ENCODE assay signal across 1 cellular context in genomic region chr4:137998666-137999429, GRCh38.
TF ChIP-seq lines count a peak whose summit lies in the region.

No MANE protein-coding gene starts in this region.

TF ChIP-seq in IMR-90, 13 proteins besides CTCF, POLR2A, EP300 and RAD21:
- TF ChIP-seq MXI1 (IDR thresholded peaks at IDR 0.05; ENCODE audit: borderline replicate concordance, low read depth, low read length) (no peak), SMC3 (IDR thresholded peaks at IDR 0.05; ENCODE audit: low read depth, low read length) (no peak), ELK1 (IDR thresholded peaks at IDR 0.05; ENCODE audit: borderline replicate concordance, low read depth, low read length) (no peak), RCOR1 (IDR thresholded peaks at IDR 0.05; ENCODE audit: insufficient replicate concordance, low read length) (no peak), CEBPB (IDR thresholded peaks at IDR 0.05; ENCODE audit: low read depth, low read length) (no peak), MAFK (IDR thresholded peaks at IDR 0.05; ENCODE audit: low read depth, low read length) (no peak), MAZ (IDR thresholded peaks at IDR 0.05; ENCODE audit: borderline replicate concordance, low read depth, low read length) (no peak), USF2 (IDR thresholded peaks at IDR 0.05; ENCODE audit: low read depth, low read length) (no peak), CHD1 (IDR thresholded peaks at IDR 0.05; ENCODE audit: low read depth, low read length) (no peak), FOS (IDR thresholded peaks at IDR 0.05; ENCODE audit: low read depth, low read length) (no peak), NFE2L2 (IDR thresholded peaks at IDR 0.05; ENCODE audit: low read depth, low read length) (no peak), BHLHE40 (IDR thresholded peaks at IDR 0.05; ENCODE audit: low read depth, low read length) (no peak), RFX5 (IDR thresholded peaks at IDR 0.05; ENCODE audit: low read depth, low read length) (no peak)
